ENCODE assay signal across 22 cellular contexts in genomic region chr12:16492820-16493797, GRCh38.
"Had no signal": no experiment of that assay in that cellular context is flagged by ENCODE, and none has a peak within 500 bp of the region (broad histone marks: within the 10 kb centered on the region; RNA-seq: fewer than 3 reads in every experiment).

No MANE protein-coding gene starts in this region.

- H3K4me1 Mint-ChIP-seq: activated B cell treated with CpG ODN at 0.5 μM for 24 hours; activated CD4-positive, alpha-beta T cell treated with anti-CD3 and anti-CD28 coated beads, Interleukin-2, amount 10 ng/mL, durations not matched to agents 7 days and 5 days; activated T-helper 17 cell treated with anti-CD3 and anti-CD28 coated beads, Interleukin-2, amount 50 U/mL, for 72 hours had no signal

- H3K36me3 ChIP-seq: brain microvascular endothelial cell, cardiac muscle cell, Peyer's patch had no signal

- H3K9me3 Mint-ChIP-seq: activated CD4-positive, alpha-beta T cell treated with anti-CD3 and anti-CD28 coated beads, Interleukin-2, amount 10 ng/mL, durations not matched to agents 7 days and 5 days had no signal

- H3K9me3 ChIP-seq: Peyer's patch had no signal

- H3K36me3 Mint-ChIP-seq: activated CD4-positive, alpha-beta memory T cell treated with anti-CD3 and anti-CD28 coated beads for 36 hours; activated naive CD8-positive, alpha-beta T cell had no signal

- H3K4me3 ChIP-seq: cardiac muscle cell, Peyer's patch had no signal

- H3K4me3 Mint-ChIP-seq: activated B cell treated with CpG ODN at 0.5 μM for 24 hours; activated CD4-positive, alpha-beta memory T cell treated with anti-CD3 and anti-CD28 coated beads for 36 hours; activated CD4-positive, alpha-beta T cell treated with anti-CD3 and anti-CD28 coated beads, Interleukin-2, amount 10 ng/mL, durations not matched to agents 7 days and 5 days; activated naive CD4-positive, alpha-beta T cell treated with anti-CD3 and anti-CD28 coated beads for 36 hours; activated naive CD8-positive, alpha-beta T cell; activated T-helper 17 cell treated with anti-CD3 and anti-CD28 coated beads, Interleukin-2, amount 50 U/mL, for 72 hours; T-helper 1 cell treated with Interleukin-12 subunit alpha and Interleukin-12 subunit beta and Interleukin-4 antibody, amounts not matched to agents 30 μg/mL and 1 μg/mL, for 36 hours had no signal

- H3K27me3 Mint-ChIP-seq: activated B cell treated with CpG ODN at 0.5 μM for 24 hours; activated CD4-positive, alpha-beta memory T cell treated with anti-CD3 and anti-CD28 coated beads for 36 hours; activated CD4-positive, alpha-beta T cell treated with anti-CD3 and anti-CD28 coated beads, Interleukin-2, amount 10 ng/mL, durations not matched to agents 7 days and 5 days; activated naive CD8-positive, alpha-beta T cell; activated T-helper 17 cell treated with anti-CD3 and anti-CD28 coated beads, Interleukin-2, amount 50 U/mL, for 72 hours had no signal

- H3K27ac Mint-ChIP-seq: activated B cell treated with CpG ODN at 0.5 μM for 24 hours; activated CD4-positive, alpha-beta memory T cell treated with anti-CD3 and anti-CD28 coated beads for 36 hours; activated CD4-positive, alpha-beta T cell treated with anti-CD3 and anti-CD28 coated beads, Interleukin-2, amount 10 ng/mL, durations not matched to agents 7 days and 5 days; activated naive CD4-positive, alpha-beta T cell treated with anti-CD3 and anti-CD28 coated beads for 36 hours; activated naive CD8-positive, alpha-beta T cell; activated T-helper 17 cell treated with anti-CD3 and anti-CD28 coated beads, Interleukin-2, amount 50 U/mL, for 72 hours; T-helper 1 cell treated with Interleukin-12 subunit alpha and Interleukin-12 subunit beta and Interleukin-4 antibody, amounts not matched to agents 30 μg/mL and 1 μg/mL, for 36 hours had no signal

- H3K4me1 ChIP-seq: Peyer's patch had no signal

- DNase-seq: activated B cell treated with CpG ODN at 0.5 μM for 24 hours; activated CD4-positive, alpha-beta memory T cell treated with anti-CD3 and anti-CD28 coated beads for 36 hours; activated CD4-positive, alpha-beta T cell treated with anti-CD3 and anti-CD28 coated beads, Interleukin-2, amount 10 ng/mL, durations not matched to agents 7 days and 5 days; activated CD8-positive, alpha-beta memory T cell treated with anti-CD3 and anti-CD28 coated beads for 24 hours; activated gamma-delta T cell; activated naive CD4-positive, alpha-beta T cell treated with anti-CD3 and anti-CD28 coated beads for 36 hours; activated T-cell treated with anti-CD3 and anti-CD28 coated beads, Interleukin-2, amount 50 U/mL, for 48 hours; amygdala; brain microvascular endothelial cell; Karpas-422; MM.1S; NCI-H1105; NCI-H1436; NCI-H1694 treated with DMSO at 0.1 percent for 48 hours; NCI-H2029 treated with DMSO at 0.1 percent for 48 hours; NCI-H446; Peyer's patch; SHP77 treated with DMSO at 0.1 percent for 48 hours had no signal

- ATAC-seq: activated T-helper 17 cell treated with anti-CD3 and anti-CD28 coated beads, Interleukin-2, amount 50 U/mL, for 72 hours had no signal
